Comparison of ENCODE assay signal across 17 cellular contexts in genomic region chr2:31136000-31136399, GRCh38. TPM values are rescaled to one million over a fixed set of nuclear protein-coding genes. Genes with fewer than 3 reads are reported as not detected.
"Had no signal": no experiment of that assay in that cellular context is flagged by ENCODE, and none has a peak within 500 bp of the region (broad histone marks: within the 10 kb centered on the region; RNA-seq: fewer than 3 reads in every experiment).

No MANE protein-coding gene starts in this region.

- ATAC-seq: activated CD4-positive, alpha-beta T cell treated with anti-CD3 and anti-CD28 coated beads for 36 hours; activated T-cell treated with anti-CD3 and anti-CD28 coated beads, Interleukin-2, amount 50 U/mL, for 72 hours; heart left ventricle; left lung; stimulated activated effector memory CD8-positive, alpha-beta T cell treated with anti-CD3 and anti-CD28 coated beads, Interleukin-12 subunit alpha, Interleukin-12 subunit beta, amount 100 ng/mL, for 72 hours had no signal

- H3K9me3 Mint-ChIP-seq: activated CD4-positive, alpha-beta memory T cell treated with anti-CD3 and anti-CD28 coated beads, Interleukin-2, amount 10 ng/mL, durations not matched to agents 7 days and 5 days; activated naive CD8-positive, alpha-beta T cell treated with anti-CD3 and anti-CD28 coated beads for 36 hours; activated T-cell treated with anti-CD3 and anti-CD28 coated beads, Interleukin-2, amount 50 U/mL, for 72 hours; memory B cell; stimulated activated effector memory CD8-positive, alpha-beta T cell treated with anti-CD3 and anti-CD28 coated beads, Interleukin-12 subunit alpha, Interleukin-12 subunit beta, amount 100 ng/mL, for 72 hours had no signal

- H3K4me3 ChIP-seq: heart left ventricle, left lung, smooth muscle cell, tibial artery had no signal

- H3K36me3 ChIP-seq: breast epithelium, esophagus squamous epithelium, heart left ventricle, left lung, tibial artery had no signal

- H3K4me2 ChIP-seq: smooth muscle cell had no signal

- H3K27ac Mint-ChIP-seq: activated CD4-positive, alpha-beta memory T cell treated with anti-CD3 and anti-CD28 coated beads, Interleukin-2, amount 10 ng/mL, durations not matched to agents 7 days and 5 days; activated CD4-positive, alpha-beta T cell treated with anti-CD3 and anti-CD28 coated beads for 36 hours; activated naive CD8-positive, alpha-beta T cell treated with anti-CD3 and anti-CD28 coated beads for 36 hours; activated T-cell treated with anti-CD3 and anti-CD28 coated beads, Interleukin-2, amount 50 U/mL, for 72 hours; stimulated activated effector memory CD8-positive, alpha-beta T cell treated with anti-CD3 and anti-CD28 coated beads, Interleukin-12 subunit alpha, Interleukin-12 subunit beta, amount 100 ng/mL, for 72 hours had no signal

- H3K4me1 ChIP-seq: breast epithelium had no signal

- H3K27ac ChIP-seq: breast epithelium, heart left ventricle, left lung, tibial artery had no signal

- H3K36me3 Mint-ChIP-seq: activated naive CD8-positive, alpha-beta T cell treated with anti-CD3 and anti-CD28 coated beads for 36 hours; memory B cell; stimulated activated effector memory CD8-positive, alpha-beta T cell treated with anti-CD3 and anti-CD28 coated beads, Interleukin-12 subunit alpha, Interleukin-12 subunit beta, amount 100 ng/mL, for 72 hours had no signal

- DNase-seq: activated CD4-positive, alpha-beta memory T cell treated with anti-CD3 and anti-CD28 coated beads, Interleukin-2, amount 10 ng/mL, durations not matched to agents 7 days and 5 days; activated CD4-positive, alpha-beta T cell treated with anti-CD3 and anti-CD28 coated beads for 36 hours; activated gamma-delta T cell treated with Interleukin-2 at 50 U/mL for 16 hours; activated naive CD8-positive, alpha-beta T cell treated with anti-CD3 and anti-CD28 coated beads for 36 hours; activated T-cell treated with anti-CD3 and anti-CD28 coated beads, Interleukin-2, amount 50 U/mL, for 72 hours; esophagus squamous epithelium; foreskin fibroblast; heart left ventricle; left lung; posterior cingulate gyrus; T1000; tibial artery had no signal

- H3K9me3 ChIP-seq: breast epithelium, esophagus squamous epithelium, heart left ventricle, left lung, tibial artery had no signal

- FAIRE-seq: endometrium had no signal

- H3K4me3 Mint-ChIP-seq: activated CD4-positive, alpha-beta memory T cell treated with anti-CD3 and anti-CD28 coated beads, Interleukin-2, amount 10 ng/mL, durations not matched to agents 7 days and 5 days had no signal

RNA-seq across cellular contexts. Expression of gene GALNT14, which starts 2.2 kb away (rescaled TPM):
- total RNA-seq: activated CD4-positive, alpha-beta memory T cell treated with anti-CD3 and anti-CD28 coated beads, Interleukin-2, amount 10 ng/mL, durations not matched to agents 7 days and 5 days had no signal
